In the genomic region with DNA sequence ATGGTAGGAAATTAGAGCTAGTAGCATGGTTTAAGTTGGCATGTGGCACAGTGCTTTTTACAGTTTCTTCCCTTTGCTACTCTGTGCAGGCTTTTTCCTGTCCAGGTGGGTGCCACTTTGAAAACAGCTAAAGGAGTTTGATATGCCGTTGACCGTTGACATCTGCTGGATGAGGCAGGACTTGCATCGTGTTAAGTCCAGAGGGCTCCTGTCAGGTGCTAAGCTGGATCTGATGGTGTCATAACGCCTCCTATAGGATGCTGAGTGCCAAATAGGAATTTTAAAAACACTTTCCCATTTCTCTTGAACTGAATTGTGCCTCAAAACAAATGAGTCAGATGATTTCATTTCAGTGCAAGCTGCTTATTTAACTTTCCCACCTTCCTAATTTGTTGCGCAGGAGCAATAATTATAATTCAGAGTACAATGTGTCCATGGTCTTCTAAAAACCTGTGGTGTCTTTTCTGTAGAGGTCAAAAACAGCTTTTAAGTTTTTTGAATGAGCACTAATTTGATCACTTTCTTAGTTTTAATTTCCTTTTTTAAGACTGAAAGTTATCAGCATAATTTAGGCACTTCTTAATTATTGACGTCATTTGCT, we compare ENCODE assay signal across 2 cellular contexts.
A peak's percentile ranks its signal among the peaks of the same experiment; 100 is the strongest.
TF ChIP-seq lines count a peak whose summit lies in the region.

No MANE protein-coding gene starts in this region.

TF ChIP-seq in HEK293, 187 proteins besides CTCF, POLR2A, EP300 and RAD21 (continued from another document):
- no peak for TF ChIP-seq ZNF24 (tag by site-specific recombination; IDR thresholded peaks at IDR 0.05)
- no peak for TF ChIP-seq ZNF16 (tag by site-specific recombination; IDR thresholded peaks at IDR 0.05; ENCODE audit: low read depth)
- TF ChIP-seq MEIS1 (CRISPR knock-in tag; IDR thresholded peaks at IDR 0.05; ENCODE audit: borderline replicate concordance), result no peak
- no peak for TF ChIP-seq ZNF76 (tag by site-specific recombination; IDR thresholded peaks at IDR 0.05; ENCODE audit: borderline replicate concordance, low read depth)
- peak; percentile 81 for TF ChIP-seq PRDM1 (tag by site-specific recombination; IDR thresholded peaks at IDR 0.05)
- peak; percentile 88 for TF ChIP-seq ZNF654 (tag by site-specific recombination; IDR thresholded peaks at IDR 0.05; ENCODE audit: low read depth)
- TF ChIP-seq ZFHX2 (tag by site-specific recombination; conservative IDR thresholded peaks at IDR 0.05), result no peak
- TF ChIP-seq ZNF658 (tag by site-specific recombination; IDR thresholded peaks at IDR 0.05), result no peak
- TF ChIP-seq ZNF248 (tag by site-specific recombination; IDR thresholded peaks at IDR 0.05), result no peak
- TF ChIP-seq ZNF114 (tag by site-specific recombination; IDR thresholded peaks at IDR 0.05), result no peak
- no peak for TF ChIP-seq ZEB2 (tag by site-specific recombination; IDR thresholded peaks at IDR 0.05)
- 0 out of 2 replicates have a peak, but pooled peaks have one; percentile 15 for TF ChIP-seq ZNF660 (tag by site-specific recombination; IDR thresholded peaks at IDR 0.05)
- TF ChIP-seq ZNF768 (tag by site-specific recombination; IDR thresholded peaks at IDR 0.05), result no peak
- TF ChIP-seq ZSCAN30 (tag by site-specific recombination; IDR thresholded peaks at IDR 0.05), result no peak
- no peak for TF ChIP-seq ZNF335 (tag by site-specific recombination; conservative IDR thresholded peaks at IDR 0.05)
- no peak for TF ChIP-seq ZNF624 (tag by site-specific recombination; IDR thresholded peaks at IDR 0.05)
- TF ChIP-seq ZBTB8A (tag by site-specific recombination; IDR thresholded peaks at IDR 0.05), result no peak

TF ChIP-seq in HepG2, 621 proteins besides CTCF, POLR2A, EP300 and RAD21 (continued from another document):
- TF ChIP-seq, protein P1, sequence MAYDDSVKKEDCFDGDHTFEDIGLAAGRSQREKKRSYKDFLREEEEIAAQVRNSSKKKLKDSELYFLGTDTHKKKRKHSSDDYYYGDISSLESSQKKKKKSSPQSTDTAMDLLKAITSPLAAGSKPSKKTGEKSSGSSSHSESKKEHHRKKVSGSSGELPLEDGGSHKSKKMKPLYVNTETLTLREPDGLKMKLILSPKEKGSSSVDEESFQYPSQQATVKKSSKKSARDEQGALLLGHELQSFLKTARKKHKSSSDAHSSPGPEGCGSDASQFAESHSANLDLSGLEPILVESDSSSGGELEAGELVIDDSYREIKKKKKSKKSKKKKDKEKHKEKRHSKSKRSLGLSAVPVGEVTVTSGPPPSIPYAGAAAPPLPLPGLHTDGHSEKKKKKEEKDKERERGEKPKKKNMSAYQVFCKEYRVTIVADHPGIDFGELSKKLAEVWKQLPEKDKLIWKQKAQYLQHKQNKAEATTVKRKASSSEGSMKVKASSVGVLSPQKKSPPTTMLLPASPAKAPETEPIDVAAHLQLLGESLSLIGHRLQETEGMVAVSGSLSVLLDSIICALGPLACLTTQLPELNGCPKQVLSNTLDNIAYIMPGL (CRISPR knock-in tag; IDR thresholded peaks at IDR 0.05; ENCODE audit: borderline replicate concordance in 1 of 2, low read depth in 1 of 2), result peak; percentile 31 to 34; a peak in 2 of 4 replicates
- TF ChIP-seq, protein P2, sequence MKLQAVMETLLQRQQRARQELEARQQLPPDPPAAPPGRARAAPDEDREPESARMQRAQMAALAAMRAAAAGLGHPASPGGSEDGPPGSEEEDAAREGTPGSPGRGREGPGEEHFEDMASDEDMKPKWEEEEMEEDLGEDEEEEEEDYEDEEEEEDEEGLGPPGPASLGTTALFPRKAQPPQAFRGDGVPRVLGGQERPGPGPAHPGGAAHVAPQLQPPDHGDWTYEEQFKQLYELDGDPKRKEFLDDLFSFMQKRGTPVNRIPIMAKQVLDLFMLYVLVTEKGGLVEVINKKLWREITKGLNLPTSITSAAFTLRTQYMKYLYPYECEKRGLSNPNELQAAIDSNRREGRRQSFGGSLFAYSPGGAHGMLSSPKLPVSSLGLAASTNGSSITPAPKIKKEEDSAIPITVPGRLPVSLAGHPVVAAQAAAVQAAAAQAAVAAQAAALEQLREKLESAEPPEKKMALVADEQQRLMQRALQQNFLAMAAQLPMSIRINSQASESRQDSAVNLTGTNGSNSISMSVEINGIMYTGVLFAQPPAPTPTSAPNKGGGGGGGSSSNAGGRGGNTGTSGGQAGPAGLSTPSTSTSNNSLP (IDR thresholded peaks at IDR 0.05; ENCODE audit: low read depth, low read length), result peak; percentile 40; the same call in 1 of the 2 replicates
- TF ChIP-seq ZNF563 (CRISPR knock-in tag; IDR thresholded peaks at IDR 0.05) (no peak), CREB1 (IDR thresholded peaks at IDR 0.05) (0 out of 2 replicates have a peak, but pooled peaks have one; percentile 2), CREB1 (CRISPR knock-in tag; IDR thresholded peaks at IDR 0.05) (no peak), STAG1 (CRISPR knock-in tag; IDR thresholded peaks at IDR 0.05) (peak; percentile 91), REPIN1 (CRISPR knock-in tag; IDR thresholded peaks at IDR 0.05; ENCODE audit: borderline replicate concordance, low read depth) (0 out of 2 replicates have a peak, but pooled peaks have one; percentile 23), ATF7 (IDR thresholded peaks at IDR 0.05) (peak; percentile 74), ATF7 (CRISPR knock-in tag; IDR thresholded peaks at IDR 0.05) (no peak), ZNF850 (CRISPR knock-in tag; conservative IDR thresholded peaks at IDR 0.05) (no peak), THRA (CRISPR knock-in tag; IDR thresholded peaks at IDR 0.05; ENCODE audit: borderline replicate concordance) (peak; percentile 41; the same call in 1 of the 2 replicates), ZNF331 (CRISPR knock-in tag; IDR thresholded peaks at IDR 0.05) (peak; percentile 49; the same call in 1 of the 2 replicates), BHLHE40 (IDR thresholded peaks at IDR 0.05; ENCODE audit: low read length) (peak; percentile 28; the same call in 1 of the 2 replicates), TFE3 (CRISPR knock-in tag; IDR thresholded peaks at IDR 0.05) (0 out of 2 replicates have a peak, but pooled peaks have one; percentile 28)
- TF ChIP-seq, protein P3, sequence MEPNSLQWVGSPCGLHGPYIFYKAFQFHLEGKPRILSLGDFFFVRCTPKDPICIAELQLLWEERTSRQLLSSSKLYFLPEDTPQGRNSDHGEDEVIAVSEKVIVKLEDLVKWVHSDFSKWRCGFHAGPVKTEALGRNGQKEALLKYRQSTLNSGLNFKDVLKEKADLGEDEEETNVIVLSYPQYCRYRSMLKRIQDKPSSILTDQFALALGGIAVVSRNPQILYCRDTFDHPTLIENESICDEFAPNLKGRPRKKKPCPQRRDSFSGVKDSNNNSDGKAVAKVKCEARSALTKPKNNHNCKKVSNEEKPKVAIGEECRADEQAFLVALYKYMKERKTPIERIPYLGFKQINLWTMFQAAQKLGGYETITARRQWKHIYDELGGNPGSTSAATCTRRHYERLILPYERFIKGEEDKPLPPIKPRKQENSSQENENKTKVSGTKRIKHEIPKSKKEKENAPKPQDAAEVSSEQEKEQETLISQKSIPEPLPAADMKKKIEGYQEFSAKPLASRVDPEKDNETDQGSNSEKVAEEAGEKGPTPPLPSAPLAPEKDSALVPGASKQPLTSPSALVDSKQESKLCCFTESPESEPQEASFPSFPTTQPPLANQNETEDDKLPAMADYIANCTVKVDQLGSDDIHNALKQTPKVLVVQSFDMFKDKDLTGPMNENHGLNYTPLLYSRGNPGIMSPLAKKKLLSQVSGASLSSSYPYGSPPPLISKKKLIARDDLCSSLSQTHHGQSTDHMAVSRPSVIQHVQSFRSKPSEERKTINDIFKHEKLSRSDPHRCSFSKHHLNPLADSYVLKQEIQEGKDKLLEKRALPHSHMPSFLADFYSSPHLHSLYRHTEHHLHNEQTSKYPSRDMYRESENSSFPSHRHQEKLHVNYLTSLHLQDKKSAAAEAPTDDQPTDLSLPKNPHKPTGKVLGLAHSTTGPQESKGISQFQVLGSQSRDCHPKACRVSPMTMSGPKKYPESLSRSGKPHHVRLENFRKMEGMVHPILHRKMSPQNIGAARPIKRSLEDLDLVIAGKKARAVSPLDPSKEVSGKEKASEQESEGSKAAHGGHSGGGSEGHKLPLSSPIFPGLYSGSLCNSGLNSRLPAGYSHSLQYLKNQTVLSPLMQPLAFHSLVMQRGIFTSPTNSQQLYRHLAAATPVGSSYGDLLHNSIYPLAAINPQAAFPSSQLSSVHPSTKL (CRISPR knock-in tag; IDR thresholded peaks at IDR 0.05), result 0 out of 2 replicates have a peak, but pooled peaks have one; percentile 21
